In genomic region chr22:18591992-18592391, GRCh38 we compare ENCODE assay signal across 8 cellular contexts. TPM values are rescaled to one million over a fixed set of nuclear protein-coding genes. Genes with fewer than 3 reads are reported as not detected.
DNase-seq lines count a peak whose midpoint lies in the region; ATAC-seq, FAIRE-seq and TF ChIP-seq lines count a peak whose summit lies in the region.
"Not testable (repeated sequence)": the region's sequence is repeated elsewhere in the genome, so short reads cannot be mapped to it uniquely, and the experiment has no call there.
"Had no signal": no experiment of that assay in that cellular context is flagged by ENCODE, and none has a peak within 500 bp of the region (broad histone marks: within the 10 kb centered on the region; RNA-seq: fewer than 3 reads in every experiment).

No MANE protein-coding gene starts in this region.

- not testable (repeated sequence) for H3K9me3 ChIP-seq in MG63; RWPE2 (ENCODE audit: severe bottlenecking); K562 (replicated peaks; ENCODE audit: control insufficient read depth, insufficient read depth, low read depth, low read length); HepG2 (ENCODE audit: low read length); upper lobe of right lung

- TF ChIP-seq CTCF in RWPE2 (IDR thresholded peaks at IDR 0.05; ENCODE audit: poor library complexity, severe bottlenecking); K562 (IDR thresholded peaks at IDR 0.05 in 2 of 3, conservative IDR thresholded peaks at IDR 0.05 in 1 of 3; ENCODE audit: insufficient read depth in 2 of 3, low read depth in 1 of 3, low read length in 3 of 3); HepG2 (CRISPR knock-in tag; IDR thresholded peaks at IDR 0.05); omental fat pad (IDR thresholded peaks at IDR 0.05); upper lobe of right lung (IDR thresholded peaks at IDR 0.05): not testable (repeated sequence)

- POLR2A ChIA-PET in K562 (lab: Yijun Ruan, JAX); HepG2 (lab: Yijun Ruan, JAX): not testable (repeated sequence)

- not testable (repeated sequence) for H3K27me3 ChIP-seq in MG63; RWPE2 (ENCODE audit: insufficient read depth, poor library complexity, severe bottlenecking); K562 (ENCODE audit: control insufficient read depth in 2 of 2, insufficient read depth in 2 of 2, low read length in 2 of 2); HepG2 (ENCODE audit: control insufficient read depth in 1 of 2, insufficient read depth in 2 of 2, low read length in 2 of 2); upper lobe of right lung

- FAIRE-seq in K562 (lab: Jason Lieb, UNC); HepG2 (lab: Jason Lieb, UNC): not testable (repeated sequence)

- CTCF ChIA-PET in K562 (lab: Yijun Ruan, JAX; ENCODE audit: low intra/inter-chr PET ratio); HepG2 (lab: Yijun Ruan, JAX; ENCODE audit: low intra/inter-chr PET ratio, low total read pairs): not testable (repeated sequence)

- not testable (repeated sequence) for H3K79me2 ChIP-seq in K562 (ENCODE audit: control insufficient read depth, insufficient read depth, low read length); HepG2 (ENCODE audit: insufficient read depth, low read length)

- in situ Hi-C loops in K562 (cut with MboI); HepG2 (cut with HindIII; ENCODE audit: extremely low pct_ligation_motif_present, low pct_unique_long_range_greater_than_20kb): not testable (repeated sequence)

- H3K4me1 ChIP-seq in RWPE2 (ENCODE audit: insufficient read depth, poor library complexity, severe bottlenecking); K562 (replicated peaks in 1 of 2; ENCODE audit: control insufficient read depth in 2 of 2, insufficient read depth in 2 of 2, low read length in 2 of 2); HepG2 (ENCODE audit: insufficient read depth, low read length); upper lobe of right lung: not testable (repeated sequence)

- not testable (repeated sequence) for H3K9ac ChIP-seq in K562 (ENCODE audit: insufficient read depth in 1 of 2, low read depth in 2 of 2, low read length in 2 of 2); HepG2 (ENCODE audit: insufficient read depth, low read depth, low read length)

- ATAC-seq in RWPE2 (ENCODE audit: low read depth): peak; percentile 54
- ATAC-seq in K562: peak; percentile 84
- peak; percentile 16 for ATAC-seq in esophagus mucosa
- peak; percentile 60 for ATAC-seq in HepG2
- ATAC-seq in omental fat pad (ENCODE audit: low FRiP score): peak; percentile 61
- peak; percentile 9 for ATAC-seq in upper lobe of right lung

- H3K4me2 ChIP-seq in K562 (ENCODE audit: insufficient read depth, low read length); HepG2 (ENCODE audit: low read depth, low read length): not testable (repeated sequence)

- H3K9me1 ChIP-seq in K562 (ENCODE audit: control insufficient read depth, insufficient read depth, low read length): not testable (repeated sequence)

- H2AFZ ChIP-seq in K562 (ENCODE audit: low read depth, low read length); HepG2 (ENCODE audit: low read length): not testable (repeated sequence)

- not testable (repeated sequence) for H3K4me3 ChIP-seq in MG63; RWPE2 (ENCODE audit: severe bottlenecking); K562; HepG2 (replicated peaks in 1 of 3; ENCODE audit: insufficient read depth in 1 of 3, low read depth in 2 of 3, low read length in 3 of 3); upper lobe of right lung

- not testable (repeated sequence) for TF ChIP-seq EP300 in K562 (IDR thresholded peaks at IDR 0.05; ENCODE audit: low read length); HepG2 (IDR thresholded peaks at IDR 0.05; ENCODE audit: low read depth in 2 of 2, low read length in 2 of 2); HepG2 (CRISPR knock-in tag; IDR thresholded peaks at IDR 0.05; ENCODE audit: borderline replicate concordance)

- intact Hi-C loops in K562 (cut with micrococcal nuclease); HepG2 (cut with micrococcal nuclease; ENCODE audit: unreplicated experiment); upper lobe of right lung (cut with DNase I): not testable (repeated sequence)

- not testable (repeated sequence) for H4K20me1 ChIP-seq in K562 (replicated peaks; ENCODE audit: control insufficient read depth, insufficient read depth, low read length); HepG2 (ENCODE audit: insufficient read depth, low read length)

- TF ChIP-seq RAD21 in K562 (CRISPR knock-in tag; conservative IDR thresholded peaks at IDR 0.05 in 1 of 2, IDR thresholded peaks at IDR 0.05 in 1 of 2); HepG2 (CRISPR knock-in tag; IDR thresholded peaks at IDR 0.05): not testable (repeated sequence)

- not testable (repeated sequence) for TF ChIP-seq POLR2A in K562 (conservative IDR thresholded peaks at IDR 0.05); HepG2 (IDR thresholded peaks at IDR 0.05; ENCODE audit: insufficient read depth in 1 of 2, low read depth in 2 of 2, low read length in 2 of 2)

- BruUV-seq in K562 (replicated peaks; lab: Mats Ljungman, UMichigan); HepG2 (replicated peaks; lab: Mats Ljungman, UMichigan): not testable (repeated sequence)

- not testable (repeated sequence) for H3K36me3 ChIP-seq in MG63; RWPE2 (ENCODE audit: low read depth); K562 (ENCODE audit: control insufficient read depth, insufficient read depth, low read length); HepG2 (replicated peaks in 1 of 2; ENCODE audit: control insufficient read depth in 1 of 2, insufficient read depth in 2 of 2, low read length in 2 of 2); upper lobe of right lung

- H3K27ac ChIP-seq in RWPE2 (ENCODE audit: poor library complexity, severe bottlenecking); K562 (ENCODE audit: extremely low read depth, low read depth, low read length); HepG2 (ENCODE audit: extremely low read length, insufficient read depth, low read length); upper lobe of right lung: not testable (repeated sequence)

- no CpG with 5 or more reads among the region's 5 CpGs for WGBS in K562 (ENCODE audit: insufficient coverage, low coverage, missing lambda C conversion rate)
- 0% methylated on average over 2 of the region's 5 CpGs for WGBS in HepG2 (ENCODE audit: low lambda C conversion rate)

- DNase-seq in MG63: peak; percentile 5
- DNase-seq in RWPE2 (ENCODE audit: low spot score); K562 (ENCODE audit: extremely low read depth in 1 of 4, low spot score in 3 of 4); HepG2 (ENCODE audit: low spot score); omental fat pad (ENCODE audit: low spot score); upper lobe of right lung: not testable (repeated sequence)

RNA-seq across cellular contexts. Expression of gene RIMBP3, which starts 19.7 kb away (rescaled TPM):
- total RNA-seq in MG63 (2014; rRNA removed; shearing (Covaris generic); ENCODE audit: low replicate concordance): 0.17 and 2.0 TPM in 2 replicates
- total RNA-seq in K562 (2011; cell fraction: chromatin; rRNA removed; ENCODE audit: low replicate concordance): 1.1 and 4.0 TPM in 2 replicates
- 2.8 and 4.3 TPM in 2 replicates for total RNA-seq in K562 (2011; cell fraction: nucleolus; rRNA removed)
- 1.1 and 2.4 TPM in 2 replicates for total RNA-seq in K562 (2011; cell fraction: nucleoplasm; rRNA removed)
- 0.59 and 1.1 TPM in 2 replicates for total RNA-seq in K562 (2014; rRNA removed)
- total RNA-seq in K562 (2014; rRNA removed; fragmentation: Illumina TruSeq; extraction: Trizol): 0.29 and 0.36 TPM in 2 replicates
- 0.58 and 0.79 TPM in 2 replicates for total RNA-seq in K562 (2015; rRNA removed; fragmentation: Illumina TruSeq; extraction: Trizol)
- total RNA-seq in K562 (2021): 0.82 and 1.2 TPM in 2 replicates
- polyA plus RNA-seq in K562 (2011; rRNA removed): 0.17 and 0.54 TPM in 2 replicates
- 0.37 and 0.48 TPM in 2 replicates for polyA plus RNA-seq in K562 (2011; cell fraction: cytosol; rRNA removed)
- 0.55 and 0.73 TPM in 2 replicates for polyA plus RNA-seq in K562 (2011; cell fraction: nucleus; rRNA removed)
- 0.98 and 1.4 TPM in 2 replicates for polyA plus RNA-seq in K562 (2012)
- 0.52 and 0.54 TPM in 2 replicates for polyA plus RNA-seq in K562 (2014; fragmentation: Illumina TruSeq; extraction: Trizol)
- under 1 TPM; 0.01 to 0.06 TPM for polyA plus RNA-seq in K562 (2014; fragmentation: Nextera tagmentation; extraction: Ambion mirVana)
- 0.20 and 0.23 TPM in 2 replicates for polyA plus RNA-seq in K562 (2014; rRNA removed)
- polyA minus RNA-seq in K562 (2011; rRNA and poly(A)+ RNA removed): 1.1 and 1.8 TPM in 2 replicates
- polyA minus RNA-seq in K562 (2011; cell fraction: cytosol; rRNA and poly(A)+ RNA removed): 0.95 and 1.5 TPM in 2 replicates
- polyA minus RNA-seq in K562 (2011; cell fraction: nucleus; rRNA and poly(A)+ RNA removed): 2.0 and 5.1 TPM in 2 replicates
- 0.04 TPM for total RNA-seq in esophagus mucosa
- 0.38 and 0.41 TPM in 2 replicates for total RNA-seq in HepG2 (2016; rRNA removed; fragmentation: Illumina TruSeq; extraction: Trizol)
- total RNA-seq in HepG2 (2016; cell fraction: cytosol; rRNA removed; fragmentation: Illumina TruSeq; extraction: Trizol; ENCODE audit: low read depth): not detected in 2 replicates
- 0.16 and 0.28 TPM in 2 replicates for total RNA-seq in HepG2 (2016; cell fraction: insoluble cytoplasmic fraction; rRNA removed; fragmentation: Illumina TruSeq; extraction: Trizol)
- 0.10 and 0.12 TPM in 2 replicates for total RNA-seq in HepG2 (2016; cell fraction: membrane; rRNA removed; fragmentation: Illumina TruSeq; extraction: Trizol)
- total RNA-seq in HepG2 (2016; cell fraction: nucleus; rRNA removed; fragmentation: Illumina TruSeq; extraction: Trizol): 0.19 and 0.22 TPM in 2 replicates
- polyA plus RNA-seq in HepG2 (2011; rRNA removed): 0.05 and 0.08 TPM in 2 replicates
- 0.03 and 0.04 TPM in 2 replicates for polyA plus RNA-seq in HepG2 (2011; cell fraction: cytosol; rRNA removed)
- 0.02 and 0.06 TPM in 2 replicates for polyA plus RNA-seq in HepG2 (2011; cell fraction: nucleus; rRNA removed)
- polyA plus RNA-seq in HepG2 (2012): 0.04 TPM in 1 of 2 replicates, not detected in the other
- 0.02 TPM in 1 of 2 replicates, not detected in the other for polyA plus RNA-seq in HepG2 (2016; cell fraction: cytosol; fragmentation: Illumina TruSeq; extraction: Trizol; ENCODE audit: low read depth)
- 0.15 TPM in 1 of 2 replicates, not detected in the other for polyA plus RNA-seq in HepG2 (2016; cell fraction: insoluble cytoplasmic fraction; fragmentation: Illumina TruSeq; extraction: Trizol; ENCODE audit: low read depth)
- not detected in 2 replicates for polyA plus RNA-seq in HepG2 (2016; cell fraction: membrane; fragmentation: Illumina TruSeq; extraction: Trizol; ENCODE audit: low read depth)
- polyA plus RNA-seq in HepG2 (2016; cell fraction: nucleus; fragmentation: Illumina TruSeq; extraction: Trizol; ENCODE audit: insufficient read depth, low read depth): 0.17 and 0.19 TPM in 2 replicates
- polyA minus RNA-seq in HepG2 (2011; rRNA and poly(A)+ RNA removed; ENCODE audit: low replicate concordance): 0.40 and 1.8 TPM in 2 replicates
- polyA minus RNA-seq in HepG2 (2011; cell fraction: cytosol; rRNA and poly(A)+ RNA removed): 0.18 TPM in 1 of 2 replicates, not detected in the other
- 0.13 and 0.25 TPM in 2 replicates for polyA minus RNA-seq in HepG2 (2011; cell fraction: nucleus; rRNA and poly(A)+ RNA removed)
- total RNA-seq in omental fat pad: under 1 TPM; 0.09 to 0.47 (median 0.24) TPM
- 0.87 TPM for total RNA-seq in upper lobe of right lung
- total RNA-seq: Caco-2 had no signal

Comparison
In these comparisons a context has a peak if more than half of its experiments do, and no peak if none do; other contexts are left out.
1. ATAC-seq: peak in every context shown above with its lines; median percentile 84 in K562; 61 in omental fat pad; 60 in HepG2; 54 in RWPE2; 16 in esophagus mucosa; 9 in upper lobe of right lung.